1 cellular context compared by ENCODE assay signal in the genomic region with DNA sequence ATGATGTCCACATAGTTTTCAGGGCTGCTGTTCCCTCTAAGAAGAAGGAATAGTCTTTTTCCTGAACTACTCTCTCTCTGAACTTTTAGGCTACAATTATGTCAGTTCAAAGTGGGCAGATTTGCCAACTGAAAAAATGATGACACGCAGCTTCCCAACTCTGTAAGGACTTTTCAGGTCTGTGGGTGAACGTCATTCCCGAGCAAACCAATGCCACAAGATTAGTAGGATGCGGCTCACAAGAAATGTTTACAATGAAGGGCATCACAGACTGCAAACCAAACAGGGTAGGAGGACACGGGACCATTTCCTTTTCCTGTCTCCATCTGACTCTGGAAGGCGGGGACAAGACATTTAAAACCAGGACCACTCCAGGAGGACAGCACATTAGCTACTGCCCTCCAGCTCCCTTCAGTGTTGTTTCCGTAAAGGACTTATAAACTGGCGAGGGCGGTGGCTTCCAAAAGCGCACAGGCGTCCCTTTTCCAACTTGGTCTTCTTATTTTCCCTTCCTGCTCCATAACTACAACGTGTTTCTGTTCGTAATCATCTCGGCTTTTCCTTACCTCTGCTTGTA.
TF ChIP-seq lines count a peak whose summit lies in the region.

No MANE protein-coding gene starts in this region.

TF ChIP-seq in IMR-90, 13 proteins besides CTCF, POLR2A, EP300 and RAD21 (continued from another document):
- peak; percentile 44 for TF ChIP-seq BHLHE40 (IDR thresholded peaks at IDR 0.05; ENCODE audit: low read depth, low read length)
- peak; percentile 4; the same call in 1 of the 2 replicates for TF ChIP-seq CEBPB (IDR thresholded peaks at IDR 0.05; ENCODE audit: low read depth, low read length)
- no peak; the same call in 1 of the 2 replicates for TF ChIP-seq NFE2L2 (IDR thresholded peaks at IDR 0.05; ENCODE audit: low read depth, low read length)
- peak; percentile 46; the same call in 1 of the 2 replicates for TF ChIP-seq MAFK (IDR thresholded peaks at IDR 0.05; ENCODE audit: low read depth, low read length)
- TF ChIP-seq, protein P1, sequence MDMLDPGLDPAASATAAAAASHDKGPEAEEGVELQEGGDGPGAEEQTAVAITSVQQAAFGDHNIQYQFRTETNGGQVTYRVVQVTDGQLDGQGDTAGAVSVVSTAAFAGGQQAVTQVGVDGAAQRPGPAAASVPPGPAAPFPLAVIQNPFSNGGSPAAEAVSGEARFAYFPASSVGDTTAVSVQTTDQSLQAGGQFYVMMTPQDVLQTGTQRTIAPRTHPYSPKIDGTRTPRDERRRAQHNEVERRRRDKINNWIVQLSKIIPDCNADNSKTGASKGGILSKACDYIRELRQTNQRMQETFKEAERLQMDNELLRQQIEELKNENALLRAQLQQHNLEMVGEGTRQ (IDR thresholded peaks at IDR 0.05; ENCODE audit: low read depth, low read length): peak; percentile 45; the same call in 1 of the 2 replicates
- TF ChIP-seq RCOR1 (IDR thresholded peaks at IDR 0.05; ENCODE audit: insufficient replicate concordance, low read length): no peak
TF ChIP-seq in IMR-90: peak in this region for 4.
